ENCODE assay signal across 10 cellular contexts in the genomic region with DNA sequence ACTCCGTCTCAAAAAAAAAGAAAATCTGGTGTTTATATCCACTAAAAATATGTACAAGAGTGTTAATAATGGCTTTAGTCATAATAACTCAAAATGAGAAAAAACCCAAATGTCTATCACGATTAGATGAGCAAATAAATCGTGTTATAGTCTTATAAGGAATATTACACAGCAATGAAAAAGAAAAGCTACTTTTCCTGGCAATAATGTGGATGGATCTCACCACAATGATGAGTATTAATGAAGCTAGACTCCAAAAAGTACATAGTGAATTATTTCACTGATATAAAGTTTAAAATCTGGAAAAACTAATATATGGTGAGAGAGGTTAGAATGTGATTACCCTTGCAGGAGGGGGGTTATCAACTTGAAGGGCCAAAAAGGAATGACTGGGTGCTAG. TPM values are rescaled to one million over a fixed set of nuclear protein-coding genes. Genes with fewer than 3 reads are reported as not detected.
"Had no signal": no experiment of that assay in that cellular context is flagged by ENCODE, and none has a peak within 500 bp of the region (broad histone marks: within the 10 kb centered on the region; RNA-seq: fewer than 3 reads in every experiment).

No MANE protein-coding gene starts in this region.

- DNase-seq: H9, HCEC 1CT, HFFc6, IMR-90, KBM-7 had no signal

- H3K9me3 Mint-ChIP-seq: GM23338, H9, HFFc6 had no signal

- H3K4me3 ChIP-seq: GM23338 had no signal

- H3K4me2 ChIP-seq: GM23338 had no signal

- H3K4me1 Mint-ChIP-seq: GM23338, H9 had no signal

- H2AFZ ChIP-seq: GM23338 had no signal

- ATAC-seq: GM23338 had no signal

- FAIRE-seq: H1, H54, HTR-8/SVneo had no signal

- H3K27ac Mint-ChIP-seq: GM23338, H9, HFFc6 had no signal

- H3K4me3 Mint-ChIP-seq: GM23338, H9, HFFc6 had no signal

RNA-seq across cellular contexts. Expression of a gene that starts 9.7 kb away (rescaled TPM):
- total RNA-seq: GM23338, H1, H9, HFFc6, HT-29, IMR-90 had no signal
- polyA plus RNA-seq: GM23338, H1, IMR-90 had no signal

RNA-seq across cellular contexts. Expression of a gene that starts 32.0 kb away (rescaled TPM):
- total RNA-seq: GM23338, H1, H9, HFFc6, HT-29, IMR-90 had no signal
- polyA plus RNA-seq: GM23338, H1, IMR-90 had no signal

RNA-seq across cellular contexts. Expression of a gene that starts 57.0 kb away (rescaled TPM):
- total RNA-seq: GM23338, H1, H9, HFFc6, HT-29, IMR-90 had no signal
- polyA plus RNA-seq: GM23338, H1, IMR-90 had no signal
